In the genomic region with DNA sequence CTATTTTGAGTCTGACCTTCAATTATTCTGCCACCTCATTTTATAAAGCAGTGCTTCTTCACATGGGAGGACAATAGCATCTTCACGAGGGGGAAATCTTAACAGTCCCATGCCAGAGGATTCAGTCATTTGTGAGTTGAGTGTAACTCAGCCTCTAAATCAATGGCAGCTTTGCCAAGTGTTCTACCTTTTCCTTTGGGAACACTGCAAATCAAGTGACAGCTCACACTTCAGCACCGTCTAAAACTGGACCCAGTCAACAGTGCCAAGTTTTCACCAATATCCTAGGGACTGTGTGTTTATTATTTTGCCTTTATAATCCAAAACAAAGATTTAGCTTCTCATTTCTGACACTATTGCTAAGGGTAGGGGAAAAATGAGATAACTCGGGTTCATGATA, we compare ENCODE assay signal across 17 cellular contexts.
DNase-seq lines count a peak whose midpoint lies in the region; ATAC-seq and TF ChIP-seq lines count a peak whose summit lies in the region.
"Had no signal": no experiment of that assay in that cellular context is flagged by ENCODE, and none has a peak within 500 bp of the region (broad histone marks: within the 10 kb centered on the region; RNA-seq: fewer than 3 reads in every experiment).

No MANE protein-coding gene starts in this region.

- H3K27me3 ChIP-seq in GM23338 (ENCODE audit: insufficient read depth) (no peaks in the 10 kb centered on the region), Panc1 (ENCODE audit: control insufficient read depth, insufficient read depth, low read length) (no peaks in the 10 kb centered on the region), cardiac muscle cell (no peaks in the 10 kb centered on the region), mesendoderm (ENCODE audit: insufficient read depth, low read length, poor library complexity) (no peaks in the 10 kb centered on the region)
- H3K27me3 ChIP-seq: BLaER1, MG63 had no signal

- no peak for TF ChIP-seq POLR2A in lower leg skin (IDR thresholded peaks at IDR 0.05)

- H3K9ac ChIP-seq in mesendoderm (ENCODE audit: low read length): no peak overlapping the region
- H3K9ac ChIP-seq: BLaER1 had no signal

- in situ Hi-C loops in Panc1 (cut with HindIII; ENCODE audit: low pct_unique_long_range_greater_than_20kb, low sequenced_read_pairs): no loop called here

- H3K9me3 ChIP-seq in Panc1 (ENCODE audit: control insufficient read depth, insufficient read depth, low read depth, low read length): no peaks in the 10 kb centered on the region
- H3K9me3 ChIP-seq in cardiac muscle cell (ENCODE audit: low read depth): no peaks in the 10 kb centered on the region
- H3K9me3 ChIP-seq: BLaER1, MG63 had no signal

- CTCF ChIA-PET in Panc1 (lab: Charles Lee): no interaction called here

- no peaks in the 10 kb centered on the region for H3K36me3 Mint-ChIP-seq in GM23338 (ENCODE audit: low read depth)
- H3K36me3 Mint-ChIP-seq: CD8-positive, alpha-beta memory T cell had no signal

- H3K4me3 Mint-ChIP-seq in GM23338: no peak overlapping the region
- H3K4me3 Mint-ChIP-seq: CD8-positive, alpha-beta memory T cell had no signal

- intact Hi-C loops in Panc1 (cut with micrococcal nuclease; ENCODE audit: unreplicated experiment): loop anchor here (10.0 kb wide), 1 partner anchor 133 kb away; a partner anchor contains a TSS
- intact Hi-C loops in lower leg skin (cut with DNase I; ENCODE audit: low total_unique reads): no loop called here

- H2BK15ac ChIP-seq in mesendoderm (replicated peaks; ENCODE audit: low read depth): no peak overlapping the region

- no peak for DNase-seq in GM23338 (ENCODE audit: low spot score)
- DNase-seq in Panc1 (ENCODE audit: low read depth, low spot score): no peak
- DNase-seq in cardiac muscle cell (ENCODE audit: low read depth in 1 of 2, low spot score in 1 of 2): peak in 1 of 2 donors; percentile 43
- no peak for DNase-seq in mesendoderm
- DNase-seq in stimulated activated CD8-positive, alpha-beta memory T cell treated with anti-CD3 and anti-CD28 coated beads, Interleukin-4, amount 100 ng/mL, for 48 hours: no peak
- DNase-seq in lower leg skin (ENCODE audit: low spot score in 2 of 2): no peak
- no peak for DNase-seq in activated CD4-positive, alpha-beta T cell treated with anti-CD3 and anti-CD28 coated beads for 4 hours
- DNase-seq: CD8-positive, alpha-beta memory T cell; DMS79; MG63; NCI-H1092 treated with DMSO at 0.1 percent for 48 hours; NCI-H1694 treated with DMSO at 0.1 percent for 48 hours; NCI-H446; NK-92 treated with Interleukin-12 subunit alpha and Interleukin-12 subunit beta, amount 100 ng/mL, for 24 hours had no signal

- H3K79me1 ChIP-seq in mesendoderm (ENCODE audit: low read length): no peaks in the 10 kb centered on the region

- H3K36me3 ChIP-seq in GM23338 (ENCODE audit: insufficient read depth): no peaks in the 10 kb centered on the region
- no peaks in the 10 kb centered on the region; the same call in 1 of the 2 replicates for H3K36me3 ChIP-seq in Panc1 (ENCODE audit: control insufficient read depth, insufficient read depth, low read length)
- H3K36me3 ChIP-seq in cardiac muscle cell: no peaks in the 10 kb centered on the region
- H3K36me3 ChIP-seq in mesendoderm (ENCODE audit: control insufficient read depth, insufficient read depth, low read length): no peaks in the 10 kb centered on the region
- H3K36me3 ChIP-seq: BLaER1, MG63 had no signal

- TF ChIP-seq CTCF in GM23338 (conservative IDR thresholded peaks at IDR 0.05; ENCODE audit: low read depth in 2 of 2) (no peak), Panc1 (IDR thresholded peaks at IDR 0.05) (no peak), cardiac muscle cell (IDR thresholded peaks at IDR 0.05; ENCODE audit: low read depth, low read length) (no peak), lower leg skin (IDR thresholded peaks at IDR 0.05) (no peak)

- H3K4me2 ChIP-seq in GM23338: peak overlapping the region; percentile 30; the same call in 1 of the 2 replicates
- H3K4me2 ChIP-seq in mesendoderm (ENCODE audit: low read length): no peak overlapping the region
- H3K4me2 ChIP-seq: BLaER1 had no signal

- H3K9me3 Mint-ChIP-seq in GM23338: no peaks in the 10 kb centered on the region

- H3K4me3 ChIP-seq in GM23338 (no peak overlapping the region), Panc1 (ENCODE audit: low read depth in 2 of 2, low read length in 2 of 2) (no peak overlapping the region), cardiac muscle cell (no peak overlapping the region), mesendoderm (ENCODE audit: low read length) (no peak overlapping the region), lower leg skin (ENCODE audit: low read depth, poor library complexity, severe bottlenecking) (no peak overlapping the region)
- H3K4me3 ChIP-seq: BLaER1, MG63 had no signal

- H3K4me1 Mint-ChIP-seq in GM23338: peaks cover 64% of the 10 kb centered on the region
- H3K4me1 Mint-ChIP-seq: CD8-positive, alpha-beta memory T cell had no signal

- no peak overlapping the region for H2BK120ac ChIP-seq in mesendoderm (ENCODE audit: low read depth, low read length)

- H3K79me2 ChIP-seq in GM23338 (replicated peaks; ENCODE audit: insufficient read depth) (no peaks in the 10 kb centered on the region), mesendoderm (ENCODE audit: control insufficient read depth, insufficient read depth, low read length) (no peaks in the 10 kb centered on the region)

- no peak overlapping the region for H3K56ac ChIP-seq in mesendoderm (ENCODE audit: low read length)

- no peaks in the 10 kb centered on the region for H3K9me2 ChIP-seq in GM23338 (ENCODE audit: insufficient read depth)

- no CpG with 5 or more reads among the region's 3 CpGs for WGBS in mesendoderm (ENCODE audit: extremely low coverage, insufficient coverage, low lambda C conversion rate)
- 60 to 77% methylated on average over 3 of the region's 3 CpGs for WGBS in lower leg skin, 2 donors

- peak overlapping the region; percentile 84 for H3K18ac ChIP-seq in mesendoderm (ENCODE audit: low read length)

- no peak overlapping the region for H3K23ac ChIP-seq in mesendoderm (ENCODE audit: low read length)

- ATAC-seq in GM23338 (0 out of 3 replicates have a peak, but pooled peaks have one; percentile 33), Panc1 (no peak), HG02571 (IDR thresholded peaks at IDR 0.05; ENCODE audit: unreplicated experiment) (no peak)
- ATAC-seq: HCT116 had no signal

- no peak overlapping the region for H2BK5ac ChIP-seq in mesendoderm (ENCODE audit: low read length)

- H4K20me1 ChIP-seq in GM23338 (replicated peaks; ENCODE audit: insufficient read depth): no peaks in the 10 kb centered on the region
- H4K20me1 ChIP-seq: BLaER1 had no signal

- no peak overlapping the region for H3K27ac ChIP-seq in GM23338 (ENCODE audit: low read depth)
- peak overlapping the region; percentile 87 for H3K27ac ChIP-seq in Panc1 (ENCODE audit: low read length)
- peak overlapping the region; percentile 11 for H3K27ac ChIP-seq in cardiac muscle cell
- no peak overlapping the region for H3K27ac ChIP-seq in mesendoderm (ENCODE audit: low read depth, low read length)
- H3K27ac ChIP-seq: BLaER1 had no signal

- peaks cover 88% of the 10 kb centered on the region for H3K4me1 ChIP-seq in GM23338 (ENCODE audit: insufficient read depth)
- peaks cover 63% of the 10 kb centered on the region for H3K4me1 ChIP-seq in Panc1 (ENCODE audit: control insufficient read depth, insufficient read depth, low read length)
- peaks cover 62% of the 10 kb centered on the region for H3K4me1 ChIP-seq in cardiac muscle cell (ENCODE audit: low read depth)
- H3K4me1 ChIP-seq in mesendoderm (ENCODE audit: control insufficient read depth, low read depth, low read length): peaks cover 4% of the 10 kb centered on the region
- H3K4me1 ChIP-seq: BLaER1 had no signal

- POLR2A ChIA-PET in Panc1 (lab: Charles Lee): no interaction called here

- BruUV-seq in Panc1 (replicated peaks; lab: Mats Ljungman, UMichigan): no TSS peak

- peak overlapping the region; percentile 18; the same call in 1 of the 2 replicates for H3K27ac Mint-ChIP-seq in GM23338
- H3K27ac Mint-ChIP-seq: CD8-positive, alpha-beta memory T cell had no signal

- H4K8ac ChIP-seq in mesendoderm (ENCODE audit: low read depth, low read length): no peak overlapping the region

- no peaks in the 10 kb centered on the region for H3F3A ChIP-seq in GM23338 (replicated peaks; ENCODE audit: low read depth)

- no peak overlapping the region for H3K4ac ChIP-seq in mesendoderm (ENCODE audit: low read depth, low read length)

- H4K5ac ChIP-seq in mesendoderm (ENCODE audit: low read length): no peak overlapping the region

- H2AFZ ChIP-seq in GM23338: no peak overlapping the region

- no peaks in the 10 kb centered on the region for H3K27me3 Mint-ChIP-seq in GM23338 (ENCODE audit: insufficient read depth, low read depth, poor library complexity)

- H2AK5ac ChIP-seq in mesendoderm (ENCODE audit: low read length): no peak overlapping the region

TF ChIP-seq in GM23338, 12 proteins besides CTCF, POLR2A, EP300 and RAD21 (continues in another document):
- no peak for TF ChIP-seq NANOG (IDR thresholded peaks at IDR 0.05; ENCODE audit: borderline replicate concordance)

Comparison
In these comparisons a context has a peak if more than half of its experiments do, and no peak if none do; other contexts are left out.
1. H3K27ac ChIP-seq: peak in Panc1 (single experiment) and cardiac muscle cell (single experiment); none in GM23338 (single experiment) and mesendoderm (single experiment).